ENCODE assay signal across 12 cellular contexts in genomic region chr15:39230917-39231285, GRCh38.
"Had no signal": no experiment of that assay in that cellular context is flagged by ENCODE, and none has a peak within 500 bp of the region (broad histone marks: within the 10 kb centered on the region; RNA-seq: fewer than 3 reads in every experiment).

No MANE protein-coding gene starts in this region.

- H3K9me3 ChIP-seq: esophagus squamous epithelium, tibial artery had no signal

- H3K27me3 ChIP-seq: dorsolateral prefrontal cortex, esophagus squamous epithelium, tibial artery had no signal

- H3K36me3 ChIP-seq: esophagus squamous epithelium, tibial artery had no signal

- DNase-seq: activated CD4-positive, alpha-beta memory T cell treated with anti-CD3 and anti-CD28 coated beads for 36 hours; activated gamma-delta T cell; activated naive CD8-positive, alpha-beta T cell treated with anti-CD3 and anti-CD28 coated beads for 36 hours; activated T-cell treated with anti-CD3 and anti-CD28 coated beads, Interleukin-2, amount 50 U/mL, for 48 hours; esophagus squamous epithelium; left ventricle myocardium superior; small intestine; SW 1271; T-helper 9 cell; tibial artery had no signal

- H3K4me3 ChIP-seq: dorsolateral prefrontal cortex, esophagus squamous epithelium, tibial artery had no signal

- ATAC-seq: left ventricle myocardium superior; stimulated activated effector memory CD8-positive, alpha-beta T cell treated with anti-CD3 and anti-CD28 coated beads, Interleukin-12 subunit alpha, Interleukin-12 subunit beta, amount 100 ng/mL, for 72 hours had no signal

- H3K27ac ChIP-seq: dorsolateral prefrontal cortex, esophagus squamous epithelium, tibial artery had no signal
